ENCODE assay signal across 12 cellular contexts in the genomic region with DNA sequence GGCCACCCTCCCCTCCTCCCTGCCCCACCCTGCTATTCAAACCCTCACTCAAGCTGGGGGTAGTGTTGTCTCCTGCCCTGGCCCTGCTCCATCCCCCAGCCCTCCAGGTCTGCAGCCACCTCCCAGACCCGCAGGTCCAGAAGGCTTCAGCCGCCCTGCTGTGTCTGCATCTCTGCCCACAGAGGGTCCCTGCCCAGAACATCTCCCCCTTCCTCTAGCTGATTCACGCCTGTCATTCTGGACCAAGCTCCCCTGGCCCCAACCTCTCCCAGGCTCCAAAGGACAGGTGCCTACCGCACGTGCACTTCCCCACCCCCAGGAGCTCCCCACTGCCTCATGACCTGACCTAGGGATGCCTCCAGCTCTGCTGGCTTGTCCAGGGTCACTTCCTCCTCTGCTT. TPM values are rescaled to one million over a fixed set of nuclear protein-coding genes. Genes with fewer than 3 reads are reported as not detected.
"Had no signal": no experiment of that assay in that cellular context is flagged by ENCODE, and none has a peak within 500 bp of the region (broad histone marks: within the 10 kb centered on the region; RNA-seq: fewer than 3 reads in every experiment).

No MANE protein-coding gene starts in this region.

- H3K9me3 ChIP-seq: gastroesophageal sphincter, upper lobe of left lung had no signal

- H3K4me3 ChIP-seq: gastroesophageal sphincter, smooth muscle cell, upper lobe of left lung had no signal

- H3K79me2 ChIP-seq: parathyroid adenoma had no signal

- H3K4me2 ChIP-seq: smooth muscle cell had no signal

- H3K36me3 ChIP-seq: gastroesophageal sphincter, upper lobe of left lung had no signal

- H2AFZ ChIP-seq: parathyroid adenoma had no signal

- ATAC-seq: gastroesophageal sphincter, left ventricle myocardium superior had no signal

- H3K27ac ChIP-seq: epithelial cell of prostate, gastroesophageal sphincter, parathyroid adenoma, upper lobe of left lung had no signal

- H3K4me1 ChIP-seq: parathyroid adenoma had no signal

- H3K9ac ChIP-seq: parathyroid adenoma had no signal

- DNase-seq: activated CD4-positive, alpha-beta T cell treated with anti-CD3 and anti-CD28 coated beads for 4 hours; central memory CD4-positive, alpha-beta T cell; effector memory CD4-positive, alpha-beta T cell; left ventricle myocardium superior; nephron progenitor cell; stimulated activated naive CD4-positive, alpha-beta T cell treated with Interleukin-2 at 50 U/mL for 16 hours had no signal

RNA-seq across cellular contexts. Expression of gene SHISAL1, which starts 16.0 kb away (rescaled TPM):
- total RNA-seq: activated CD8-positive, alpha-beta T cell treated with anti-CD3 and anti-CD28 coated beads for 36 hours had no signal
